ENCODE assay signal across 1 cellular context in the genomic region with DNA sequence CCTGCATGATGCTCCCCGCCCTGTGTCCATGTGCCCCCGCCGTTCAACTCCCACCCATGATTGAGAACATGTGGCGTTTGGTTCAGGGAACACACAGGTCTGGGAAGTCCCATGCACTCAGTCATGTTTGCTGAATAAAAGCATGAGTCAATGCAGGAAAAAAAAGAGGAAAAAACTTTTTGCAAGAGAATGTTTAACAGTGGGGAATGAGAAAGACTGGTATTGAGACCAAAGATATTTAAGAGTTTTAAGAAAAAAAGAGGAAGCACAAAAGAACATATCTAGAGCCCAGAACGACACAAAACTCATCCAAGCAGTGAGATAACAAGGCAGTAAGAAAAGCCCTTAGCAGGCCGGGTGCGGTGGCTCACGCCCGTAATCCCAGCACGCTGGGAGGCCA.
TF ChIP-seq lines count a peak whose summit lies in the region.

No MANE protein-coding gene starts in this region.

TF ChIP-seq in GM12878, 131 proteins besides CTCF, POLR2A, EP300 and RAD21 (continued from another document):
- no peak for TF ChIP-seq CUX1 (IDR thresholded peaks at IDR 0.05; ENCODE audit: insufficient replicate concordance, low read depth, low read length)
- TF ChIP-seq JUND (IDR thresholded peaks at IDR 0.05; ENCODE audit: low read depth, low read length) = no peak
- TF ChIP-seq MYC (IDR thresholded peaks at IDR 0.05; ENCODE audit: insufficient read depth, insufficient read length, insufficient replicate concordance, low read length, severe bottlenecking) = no peak
- TF ChIP-seq ZNF24 (IDR thresholded peaks at IDR 0.05) = no peak
- TF ChIP-seq RB1 (IDR thresholded peaks at IDR 0.05; ENCODE audit: borderline replicate concordance) = no peak
- no peak for TF ChIP-seq TCF12 (IDR thresholded peaks at IDR 0.05; ENCODE audit: low read depth, low read length)
